1 cellular context compared by ENCODE assay signal in the genomic region with DNA sequence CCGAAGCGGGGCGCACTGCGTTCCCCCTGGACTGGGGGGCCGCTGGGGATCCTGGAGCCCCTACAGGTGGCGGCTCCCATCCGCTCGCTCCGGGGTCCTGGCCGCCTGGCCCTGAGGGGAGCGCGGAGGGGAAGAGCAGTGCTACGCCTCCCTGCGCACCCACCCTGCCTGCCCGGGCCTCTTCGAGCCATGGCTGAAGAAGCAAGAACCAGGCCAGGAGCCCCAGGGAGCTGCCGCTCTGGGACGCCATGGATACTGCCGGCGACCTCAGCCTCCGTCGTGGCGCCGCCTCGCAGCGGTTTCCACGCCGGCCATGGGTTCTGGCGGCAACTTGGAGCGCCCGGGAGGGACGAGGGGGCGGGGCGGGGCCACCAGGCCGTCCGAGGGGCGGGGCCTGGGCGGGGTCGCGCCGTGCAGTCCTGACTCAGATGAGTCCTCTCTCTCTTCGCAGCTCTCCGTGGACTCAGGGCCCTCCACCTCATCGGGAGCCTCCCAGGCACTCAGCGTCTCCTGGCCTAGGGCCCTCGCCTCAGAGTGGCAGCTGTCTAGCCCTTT.
TF ChIP-seq lines count a peak whose summit lies in the region.

No MANE protein-coding gene starts in this region.

TF ChIP-seq in HCT116, 20 proteins besides CTCF, POLR2A, EP300 and RAD21 (continued from another document):
- TF ChIP-seq YY1 (IDR thresholded peaks at IDR 0.05; ENCODE audit: extremely low read depth, insufficient replicate concordance, low read depth, low read length) (no peak), SIN3A (IDR thresholded peaks at IDR 0.05; ENCODE audit: low read depth) (no peak), ZFX (IDR thresholded peaks at IDR 0.05) (no peak)
- TF ChIP-seq, protein P1, sequence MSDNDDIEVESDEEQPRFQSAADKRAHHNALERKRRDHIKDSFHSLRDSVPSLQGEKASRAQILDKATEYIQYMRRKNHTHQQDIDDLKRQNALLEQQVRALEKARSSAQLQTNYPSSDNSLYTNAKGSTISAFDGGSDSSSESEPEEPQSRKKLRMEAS (IDR thresholded peaks at IDR 0.05), result no peak
